In the genomic region with DNA sequence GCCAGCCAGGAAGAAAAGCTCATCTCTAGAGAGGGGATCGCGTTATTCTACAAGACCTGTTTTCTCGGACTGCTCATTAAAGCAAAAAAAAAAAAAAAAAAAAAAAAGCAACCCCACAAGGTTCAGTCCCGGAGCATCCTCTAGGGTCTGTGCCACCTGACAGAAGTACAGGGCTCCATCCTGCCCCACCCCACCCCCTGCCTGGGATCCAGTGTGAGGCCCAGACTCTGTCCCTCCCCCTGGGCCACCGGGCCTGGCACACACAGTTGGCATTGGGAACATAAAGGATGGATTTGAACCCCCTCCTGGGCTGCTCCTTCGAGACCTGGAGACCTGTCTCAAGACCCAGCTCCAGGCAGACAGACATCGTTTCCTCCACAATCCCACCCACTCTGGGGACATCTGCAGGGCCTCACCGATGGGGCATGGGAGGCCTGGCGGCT, we compare ENCODE assay signal across 1 cellular context.
TF ChIP-seq lines count a peak whose summit lies in the region.

No MANE protein-coding gene starts in this region.

TF ChIP-seq in H1, 55 proteins besides CTCF, POLR2A, EP300 and RAD21:
- TF ChIP-seq SIN3A (conservative IDR thresholded peaks at IDR 0.05 in 1 of 2, IDR thresholded peaks at IDR 0.05 in 1 of 2; ENCODE audit: low read depth in 1 of 2, low read length in 2 of 2) (no peak), YY1 (IDR thresholded peaks at IDR 0.05; ENCODE audit: low read depth, low read length) (no peak)
TF ChIP-seq in H1: peak in this region for 0.
